Comparison of ENCODE assay signal across 10 cellular contexts in the genomic region with DNA sequence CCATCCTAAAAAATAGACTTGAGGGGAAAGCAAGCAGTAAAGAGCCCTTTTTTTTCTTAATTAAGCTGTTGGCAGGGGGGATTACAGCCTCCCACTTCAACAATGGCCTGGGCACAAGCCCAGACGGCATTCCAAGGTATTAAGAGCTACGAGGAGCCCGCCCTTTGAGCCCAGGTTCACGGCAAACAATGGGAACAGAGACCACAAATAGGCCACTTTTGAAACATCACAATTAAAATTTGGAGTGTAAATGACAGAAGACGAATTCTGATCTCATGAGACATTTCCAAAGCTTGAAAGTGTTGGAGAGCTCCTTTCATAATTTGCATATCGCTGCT.
DNase-seq lines count a peak whose midpoint lies in the region; ATAC-seq, FAIRE-seq and TF ChIP-seq lines count a peak whose summit lies in the region.
"Had no signal": no experiment of that assay in that cellular context is flagged by ENCODE, and none has a peak within 500 bp of the region (broad histone marks: within the 10 kb centered on the region; RNA-seq: fewer than 3 reads in every experiment).

No MANE protein-coding gene starts in this region.

- peaks cover 17% of the 10 kb centered on the region for H3K4me1 ChIP-seq in adipocyte (ENCODE audit: control insufficient read depth, insufficient read depth, low read length)
- H3K4me1 ChIP-seq in neutrophil (ENCODE audit: control insufficient read depth in 1 of 2, insufficient read depth in 1 of 2, low read depth in 1 of 2, low read length in 1 of 2) = peaks cover 97 to 100% of the 10 kb centered on the region in 2 experiments

- peaks cover 8% of the 10 kb centered on the region; the same call in 1 of the 2 replicates for H3K36me3 ChIP-seq in KOPT-K1 (ENCODE audit: insufficient read depth, low read length)
- H3K36me3 ChIP-seq in adipocyte (ENCODE audit: control insufficient read depth, insufficient read depth, low read length, severe bottlenecking) = no peaks in the 10 kb centered on the region
- no peaks in the 10 kb centered on the region for H3K36me3 ChIP-seq in neutrophil

- no peaks in the 10 kb centered on the region for H3K9me3 ChIP-seq in KOPT-K1 (ENCODE audit: insufficient read depth, low read length, poor library complexity, severe bottlenecking)
- H3K9me3 ChIP-seq in adipocyte (ENCODE audit: control insufficient read depth, low read length) = no peaks in the 10 kb centered on the region
- H3K9me3 ChIP-seq in neutrophil = no peaks in the 10 kb centered on the region

- H3K4me3 ChIP-seq in adipocyte (ENCODE audit: low read length) = no peak overlapping the region
- H3K4me3 ChIP-seq in neutrophil (ENCODE audit: low read depth in 1 of 2, low read length in 1 of 2) = peak overlapping the region; percentile 62 to 65

- DNase-seq in DMS79 treated with DMSO at 0.1 percent for 48 hours (lab: John Stamatoyannopoulos, UW) (peak; percentile 58), adipocyte (ENCODE audit: low read depth) (peak; percentile 18), HTR-8/SVneo (ENCODE audit: insufficient read length, low spot score) (no peak)
- DNase-seq: NCI-H1694 had no signal

- FAIRE-seq in HTR-8/SVneo (lab: Jason Lieb, UNC) = no peak

- H3K27me3 ChIP-seq in adipocyte (replicated peaks; ENCODE audit: control insufficient read depth, insufficient read depth, low read length) = no peaks in the 10 kb centered on the region
- no peaks in the 10 kb centered on the region for H3K27me3 ChIP-seq in neutrophil

- TF ChIP-seq CTCF in neutrophil (IDR thresholded peaks at IDR 0.05) = no peak

- ATAC-seq in GM18511 (IDR thresholded peaks at IDR 0.05; ENCODE audit: unreplicated experiment) = no peak
- no peak for ATAC-seq in HG03460 (IDR thresholded peaks at IDR 0.05; ENCODE audit: unreplicated experiment)
- no peak for ATAC-seq in HG02678 (IDR thresholded peaks at IDR 0.05; ENCODE audit: unreplicated experiment)

- peak overlapping the region; percentile 88 for H3K27ac ChIP-seq in KOPT-K1 (ENCODE audit: low read depth, low read length, poor library complexity, severe bottlenecking)
- H3K27ac ChIP-seq in neutrophil = peak overlapping the region; percentile 97
- H3K27ac ChIP-seq: parathyroid adenoma had no signal

- no peak overlapping the region for H3K9ac ChIP-seq in adipocyte (ENCODE audit: low read length)
- H3K9ac ChIP-seq: parathyroid adenoma had no signal
